Comparison of ENCODE assay signal across 23 cellular contexts in the genomic region with DNA sequence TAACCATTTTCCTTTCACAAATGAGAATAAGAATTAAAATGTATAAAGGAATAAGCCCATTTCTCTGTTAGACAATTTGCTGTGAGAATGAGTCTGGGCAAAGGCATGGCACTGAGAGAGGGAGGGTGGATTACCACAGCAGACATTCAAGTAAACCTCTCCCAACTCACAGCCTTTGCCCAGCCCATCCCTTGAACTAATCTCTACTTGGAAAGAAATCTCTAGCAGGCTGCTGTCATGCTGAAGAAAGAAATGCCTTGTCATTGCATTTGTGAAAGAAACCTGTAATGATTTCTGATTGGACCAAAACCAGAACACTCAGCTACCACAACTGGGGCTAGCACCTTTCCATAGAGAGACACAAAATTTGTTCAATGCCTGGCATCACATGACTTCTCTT. TPM values are rescaled to one million over a fixed set of nuclear protein-coding genes. Genes with fewer than 3 reads are reported as not detected.
A peak's percentile ranks its signal among the peaks of the same experiment; 100 is the strongest.
DNase-seq lines count a peak whose midpoint lies in the region; ATAC-seq and TF ChIP-seq lines count a peak whose summit lies in the region.
"Had no signal": no experiment of that assay in that cellular context is flagged by ENCODE, and none has a peak within 500 bp of the region (broad histone marks: within the 10 kb centered on the region; RNA-seq: fewer than 3 reads in every experiment).

No MANE protein-coding gene starts in this region.

- no peak for ATAC-seq in HG03025 (IDR thresholded peaks at IDR 0.05; ENCODE audit: low FRiP score, unreplicated experiment)
- no peak for ATAC-seq in left colon
- no peak for ATAC-seq in HG03159 (IDR thresholded peaks at IDR 0.05; ENCODE audit: unreplicated experiment)
- ATAC-seq: HepG2 had no signal

- DNase-seq in OCI-M1 (lab: John Stamatoyannopoulos, UW), result peak; percentile 46
- DNase-seq in epithelial cell of esophagus (ENCODE audit: low read depth), result peak; percentile 60
- peak; percentile 60 for DNase-seq in fibroblast of peridontal ligament (ENCODE audit: extremely low read depth)
- DNase-seq in activated CD4-positive, CD25-positive, alpha-beta regulatory T cell treated with anti-CD3 and anti-CD28 coated beads, Interleukin-2, amount 50 U/mL, for 72 hours, result no peak
- DNase-seq in left colon, result no peak
- DNase-seq: BE2C; EL; GF-D8; H9; HFFc6; KBM-7; NCI-H1092; NCI-H1436 treated with DMSO at 0.1 percent for 48 hours; NCI-H1930; NCI-H510A treated with DMSO at 0.1 percent for 48 hours; NCI-H748 treated with DMSO at 0.1 percent for 48 hours; NK-92 treated with Interleukin-12 subunit alpha and Interleukin-12 subunit beta, amount 100 ng/mL, for 24 hours; Peyer's patch had no signal

- no peak overlapping the region for H3K4me3 ChIP-seq in epithelial cell of esophagus (ENCODE audit: low read length)
- H3K4me3 ChIP-seq: Peyer's patch, SJSA1 had no signal

- no peak for TF ChIP-seq CTCF in epithelial cell of esophagus (IDR thresholded peaks at IDR 0.05; ENCODE audit: insufficient read depth, low read depth, low read length, missing control alignments)

- intact Hi-C loops in left colon (cut with DNase I, micrococcal nuclease), result no loop called here

RNA-seq across cellular contexts. Expression of a gene that starts 39.2 kb away (rescaled TPM):
- 1 to 10 TPM in 1 of 2 donors, under 1 TPM in 1; 0.46 to 1.3 TPM for total RNA-seq in left colon
- total RNA-seq: HepG2, HT-29 had no signal

Comparison
In these comparisons a context has a peak if more than half of its experiments do, and no peak if none do; other contexts are left out.
1. DNase-seq: peak in OCI-M1 (single experiment), epithelial cell of esophagus (single experiment) and fibroblast of peridontal ligament (single experiment); none in activated CD4-positive, CD25-positive, alpha-beta regulatory T cell treated with anti-CD3 and anti-CD28 coated beads, Interleukin-2, amount 50 U/mL, for 72 hours (single experiment) and left colon (0 of 2).